Comparison of ENCODE assay signal across 23 cellular contexts in the genomic region with DNA sequence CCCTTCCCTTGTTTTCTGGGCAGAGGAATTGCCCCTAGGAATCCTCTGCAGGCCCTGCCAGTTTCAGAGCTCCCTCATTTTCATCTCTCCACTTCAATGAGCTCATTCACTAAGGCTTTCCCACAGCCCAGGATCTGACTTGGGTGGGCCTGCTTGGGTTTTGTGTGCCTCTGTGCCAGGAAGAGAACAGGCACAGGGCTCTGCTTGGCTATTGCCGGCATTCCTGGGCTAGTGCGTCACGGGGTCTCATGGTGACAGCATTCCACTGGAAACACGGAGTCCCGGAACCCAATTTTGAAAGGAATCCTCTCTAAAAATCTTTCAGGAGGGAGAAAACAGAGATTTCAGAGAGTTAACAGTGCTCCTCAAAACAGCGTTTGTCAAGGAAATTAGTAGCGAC.
DNase-seq lines count a peak whose midpoint lies in the region; ATAC-seq and TF ChIP-seq lines count a peak whose summit lies in the region.
"Had no signal": no experiment of that assay in that cellular context is flagged by ENCODE, and none has a peak within 500 bp of the region (broad histone marks: within the 10 kb centered on the region; RNA-seq: fewer than 3 reads in every experiment).

No MANE protein-coding gene starts in this region.

- no peaks in the 10 kb centered on the region for H3K4me1 Mint-ChIP-seq in CD4-positive, alpha-beta T cell (ENCODE audit: low read depth)
- H3K4me1 Mint-ChIP-seq: activated naive CD4-positive, alpha-beta T cell treated with anti-CD3 and anti-CD28 coated beads, Interleukin-2, amount 50 U/mL, for 24 hours; CD4-positive, alpha-beta memory T cell; stimulated activated naive B cell treated with anti-CD40 and anti-IgM and Interleukin-4, amounts not matched to agents 10 μg/mL and 1 μg/mL and 100 μg/mL, for 72 hours had no signal

- H3K36me3 Mint-ChIP-seq in CD4-positive, alpha-beta T cell (ENCODE audit: low read depth), result no peaks in the 10 kb centered on the region
- H3K36me3 Mint-ChIP-seq: activated naive CD4-positive, alpha-beta T cell treated with anti-CD3 and anti-CD28 coated beads, Interleukin-2, amount 50 U/mL, for 24 hours; CD4-positive, alpha-beta memory T cell; stimulated activated naive B cell treated with anti-CD40 and anti-IgM and Interleukin-4, amounts not matched to agents 10 μg/mL and 1 μg/mL and 100 μg/mL, for 72 hours had no signal

- CTCF ChIA-PET in CD4-positive, alpha-beta T cell (lab: Charles Lee), result no interaction called here

- H3K27ac ChIP-seq in CD4-positive, alpha-beta T cell (ENCODE audit: low read depth, low read length), result no peak overlapping the region
- H3K27ac ChIP-seq: A549, left lung, RWPE1, SJSA1, upper lobe of right lung, VCaP had no signal

- no peak for ATAC-seq in CD4-positive, alpha-beta T cell (ENCODE audit: poor library complexity)
- ATAC-seq in GM18873 (IDR thresholded peaks at IDR 0.05; ENCODE audit: low FRiP score, unreplicated experiment), result no peak
- ATAC-seq: A549; left lung; stimulated activated naive B cell treated with anti-CD40 and anti-IgM and Interleukin-4, amounts not matched to agents 10 μg/mL and 1 μg/mL and 100 μg/mL, for 72 hours; upper lobe of right lung had no signal

- H3K9me3 Mint-ChIP-seq in CD4-positive, alpha-beta T cell, result peaks cover 3% of the 10 kb centered on the region
- H3K9me3 Mint-ChIP-seq: activated T-helper 2 cell treated with anti-CD3 and anti-CD28 coated beads, Interferon-gamma antibody, Interleukin-2, Interleukin-4, amounts not matched to agents 10 μg/mL and 5 μg/mL and 100 μg/mL, durations not matched to agents 14 hours and 24 hours and 36 hours; stimulated activated naive B cell treated with anti-CD40 and anti-IgM and Interleukin-4, amounts not matched to agents 10 μg/mL and 1 μg/mL and 100 μg/mL, for 72 hours had no signal

- H3K27me3 Mint-ChIP-seq in CD4-positive, alpha-beta T cell, result no peaks in the 10 kb centered on the region
- H3K27me3 Mint-ChIP-seq: activated naive CD4-positive, alpha-beta T cell treated with anti-CD3 and anti-CD28 coated beads, Interleukin-2, amount 50 U/mL, for 24 hours; CD4-positive, alpha-beta memory T cell; stimulated activated naive B cell treated with anti-CD40 and anti-IgM and Interleukin-4, amounts not matched to agents 10 μg/mL and 1 μg/mL and 100 μg/mL, for 72 hours had no signal

- TF ChIP-seq CTCF in CD4-positive, alpha-beta T cell (IDR thresholded peaks at IDR 0.05), result no peak

- H3K27me3 ChIP-seq in CD4-positive, alpha-beta T cell (ENCODE audit: control insufficient read depth, insufficient read depth, low read length), result no peaks in the 10 kb centered on the region
- H3K27me3 ChIP-seq: left lung, SJSA1, upper lobe of right lung had no signal

- no peaks in the 10 kb centered on the region for H3K9me3 ChIP-seq in CD4-positive, alpha-beta T cell (ENCODE audit: control insufficient read depth, low read length)
- H3K9me3 ChIP-seq: A549, left lung, SJSA1, upper lobe of right lung had no signal

- H3K27ac Mint-ChIP-seq in CD4-positive, alpha-beta T cell, result no peak overlapping the region
- H3K27ac Mint-ChIP-seq: activated naive CD4-positive, alpha-beta T cell treated with anti-CD3 and anti-CD28 coated beads, Interleukin-2, amount 50 U/mL, for 24 hours; activated T-helper 2 cell treated with anti-CD3 and anti-CD28 coated beads, Interferon-gamma antibody, Interleukin-2, Interleukin-4, amounts not matched to agents 10 μg/mL and 5 μg/mL and 100 μg/mL, durations not matched to agents 14 hours and 24 hours and 36 hours; CD4-positive, alpha-beta memory T cell; stimulated activated naive B cell treated with anti-CD40 and anti-IgM and Interleukin-4, amounts not matched to agents 10 μg/mL and 1 μg/mL and 100 μg/mL, for 72 hours had no signal

- H3K4me3 Mint-ChIP-seq in CD4-positive, alpha-beta T cell, result no peak overlapping the region
- H3K4me3 Mint-ChIP-seq: activated naive CD4-positive, alpha-beta T cell treated with anti-CD3 and anti-CD28 coated beads, Interleukin-2, amount 50 U/mL, for 24 hours; CD4-positive, alpha-beta memory T cell; stimulated activated naive B cell treated with anti-CD40 and anti-IgM and Interleukin-4, amounts not matched to agents 10 μg/mL and 1 μg/mL and 100 μg/mL, for 72 hours had no signal

- POLR2A ChIA-PET in CD4-positive, alpha-beta T cell (lab: Charles Lee), result no interaction called here

- intact Hi-C loops in CD4-positive, alpha-beta T cell (cut with DNase I, micrococcal nuclease), result no loop called here

- DNase-seq in ELF-1 (ENCODE audit: low read depth, low spot score) (peak; percentile 40), amygdala (lab: John Stamatoyannopoulos, UW) (peak in 38 of 56 donors; percentile 0 to 49 (median 5)), hypothalamus (lab: John Stamatoyannopoulos, UW) (peak in 34 of 51 donors; percentile 0 to 57 (median 7)), pons (ENCODE audit: low spot score) (peak; percentile 2), HuH-7.5 (ENCODE audit: low spot score) (no peak)
- DNase-seq in activated CD4-positive, alpha-beta T cell treated with anti-CD3 and anti-CD28 coated beads for 48 hours, result no peak
- no peak for DNase-seq in CD4-positive, alpha-beta T cell
- DNase-seq: activated CD4-positive, alpha-beta T cell treated with anti-CD3 and anti-CD28 coated beads for 4 hours; amniotic stem cell; CD4-positive, alpha-beta memory T cell; left lung; NCI-H1436; NCI-H2171; stimulated activated naive B cell treated with anti-CD40 and anti-IgM and Interleukin-4, amounts not matched to agents 10 μg/mL and 1 μg/mL and 100 μg/mL, for 72 hours; T-helper 9 cell; upper lobe of right lung had no signal

Comparison
In these comparisons a context has a peak if more than half of its experiments do, and no peak if none do; other contexts are left out.
1. DNase-seq: peak in ELF-1 (single experiment), amygdala (38 of 56), hypothalamus (34 of 51) and pons (single experiment); none in HuH-7.5 (single experiment), activated CD4-positive, alpha-beta T cell treated with anti-CD3 and anti-CD28 coated beads for 48 hours (single experiment) and CD4-positive, alpha-beta T cell (0 of 10).